In genomic region chr17:81132770-81133723, GRCh38 we compare ENCODE assay signal across 1 cellular context.
TF ChIP-seq lines count a peak whose summit lies in the region.

No MANE protein-coding gene starts in this region.

TF ChIP-seq in HCT116, 20 proteins besides CTCF, POLR2A, EP300 and RAD21 (continued from another document):
- TF ChIP-seq ZBTB33 (IDR thresholded peaks at IDR 0.05; ENCODE audit: extremely low read depth, insufficient replicate concordance, low read length) (no peak), SRF (IDR thresholded peaks at IDR 0.05; ENCODE audit: low read depth) (no peak), EZH2 (IDR thresholded peaks at IDR 0.05) (no peak), ELF1 (IDR thresholded peaks at IDR 0.05; ENCODE audit: borderline replicate concordance, low read depth) (no peak), ATF3 (IDR thresholded peaks at IDR 0.05) (no peak), MAX (IDR thresholded peaks at IDR 0.05) (no peak), POLR2AphosphoS5 (IDR thresholded peaks at IDR 0.05; ENCODE audit: low read depth, low read length) (no peak), SIN3A (IDR thresholded peaks at IDR 0.05; ENCODE audit: low read depth) (no peak), CEBPB (IDR thresholded peaks at IDR 0.05; ENCODE audit: low read depth) (no peak), ZNF274 (IDR thresholded peaks at IDR 0.05; ENCODE audit: low read depth, low read length) (no peak)
